1 cellular context compared by ENCODE assay signal in genomic region chr11:74037309-74037708, GRCh38.
TF ChIP-seq lines count a peak whose summit lies in the region.

No MANE protein-coding gene starts in this region.

TF ChIP-seq in IMR-90, 13 proteins besides CTCF, POLR2A, EP300 and RAD21:
- TF ChIP-seq CEBPB (IDR thresholded peaks at IDR 0.05; ENCODE audit: low read depth, low read length) (peak; percentile 58; the same call in 1 of the 2 replicates), RFX5 (IDR thresholded peaks at IDR 0.05; ENCODE audit: low read depth, low read length) (no peak)
